13 cellular contexts compared by ENCODE assay signal in genomic region chr7:5646846-5647245, GRCh38. TPM values are rescaled to one million over a fixed set of nuclear protein-coding genes. Genes with fewer than 3 reads are reported as not detected.
A peak's percentile ranks its signal among the peaks of the same experiment; 100 is the strongest.
DNase-seq lines count a peak whose midpoint lies in the region; ATAC-seq and TF ChIP-seq lines count a peak whose summit lies in the region.
"Had no signal": no experiment of that assay in that cellular context is flagged by ENCODE, and none has a peak within 500 bp of the region (broad histone marks: within the 10 kb centered on the region; RNA-seq: fewer than 3 reads in every experiment).

No MANE protein-coding gene starts in this region.

- H3K27ac Mint-ChIP-seq in chondrocyte (ENCODE audit: unreplicated experiment) = peak overlapping the region; percentile 93
- H3K27ac Mint-ChIP-seq: activated CD4-positive, alpha-beta T cell treated with anti-CD3 and anti-CD28 coated beads, Interleukin-2, amount 10 ng/mL, durations not matched to agents 7 days and 5 days; B cell; stimulated activated memory B cell treated with anti-CD40 and anti-IgM and Interleukin-4, amounts not matched to agents 10 μg/mL and 1 μg/mL and 100 μg/mL, for 72 hours had no signal

- no peak overlapping the region for H3K4ac ChIP-seq in mesenchymal stem cell (ENCODE audit: low read depth in 1 of 2, low read length in 2 of 2)

- no peak overlapping the region for H3K4me3 Mint-ChIP-seq in chondrocyte (ENCODE audit: unreplicated experiment)
- H3K4me3 Mint-ChIP-seq: activated CD4-positive, alpha-beta T cell treated with anti-CD3 and anti-CD28 coated beads, Interleukin-2, amount 10 ng/mL, durations not matched to agents 7 days and 5 days; B cell; stimulated activated memory B cell treated with anti-CD40 and anti-IgM and Interleukin-4, amounts not matched to agents 10 μg/mL and 1 μg/mL and 100 μg/mL, for 72 hours had no signal

- H3K79me1 ChIP-seq in mesenchymal stem cell (replicated peaks; ENCODE audit: low read length, poor library complexity, severe bottlenecking) = peaks cover 3% of the 10 kb centered on the region

- H3K36me3 ChIP-seq in mesenchymal stem cell (ENCODE audit: control insufficient read depth in 1 of 2, insufficient read depth in 2 of 2, low read depth in 1 of 2, low read length in 2 of 2) = peaks cover 40 to 66% of the 10 kb centered on the region in 2 experiments

- no peak overlapping the region for H2BK15ac ChIP-seq in mesenchymal stem cell (ENCODE audit: low read depth, poor library complexity, severe bottlenecking)

- no peak overlapping the region for H4K8ac ChIP-seq in mesenchymal stem cell (ENCODE audit: low read length)

- H2AFZ ChIP-seq in mesenchymal stem cell (ENCODE audit: low read depth, low read length) = no peak overlapping the region

- peaks cover 26% of the 10 kb centered on the region for H3K4me1 Mint-ChIP-seq in chondrocyte (ENCODE audit: low read depth)
- H3K4me1 Mint-ChIP-seq: B cell; stimulated activated memory B cell treated with anti-CD40 and anti-IgM and Interleukin-4, amounts not matched to agents 10 μg/mL and 1 μg/mL and 100 μg/mL, for 72 hours had no signal

- DNase-seq in AG09319 (ENCODE audit: extremely low read depth, low read depth) (peak; percentile 44), NB4 (ENCODE audit: low read depth) (peak; percentile 70), chondrocyte (ENCODE audit: low spot score) (no peak), mesenchymal stem cell (peak; percentile 87), inferior parietal cortex (ENCODE audit: extremely low spot score) (no peak), NCI-H1092 (lab: John Stamatoyannopoulos, UW) (no peak)
- DNase-seq: activated CD4-positive, alpha-beta T cell treated with anti-CD3 and anti-CD28 coated beads, Interleukin-2, amount 10 ng/mL, durations not matched to agents 7 days and 5 days; activated effector memory CD4-positive, alpha-beta T cell treated with Interleukin-2 at 50 U/mL for 16 hours; stimulated activated CD4-positive, alpha-beta T cell treated with anti-CD3 and anti-CD28 coated beads, Interleukin-4, amount 100 ng/mL, for 1 hour had no signal

- no peaks in the 10 kb centered on the region for H3K27me3 Mint-ChIP-seq in chondrocyte (ENCODE audit: low read depth)
- H3K27me3 Mint-ChIP-seq: activated CD4-positive, alpha-beta T cell treated with anti-CD3 and anti-CD28 coated beads, Interleukin-2, amount 10 ng/mL, durations not matched to agents 7 days and 5 days; B cell; stimulated activated memory B cell treated with anti-CD40 and anti-IgM and Interleukin-4, amounts not matched to agents 10 μg/mL and 1 μg/mL and 100 μg/mL, for 72 hours had no signal

- no peaks in the 10 kb centered on the region for H3K27me3 ChIP-seq in mesenchymal stem cell (ENCODE audit: control insufficient read depth in 1 of 2, insufficient read depth in 1 of 2, low read length in 2 of 2)

- H3K18ac ChIP-seq in mesenchymal stem cell (ENCODE audit: low read depth in 1 of 2, low read length in 2 of 2) = no peak overlapping the region

- ATAC-seq in GM21717 (IDR thresholded peaks at IDR 0.05; ENCODE audit: unreplicated experiment) (no peak), GM21528 (IDR thresholded peaks at IDR 0.05; ENCODE audit: low FRiP score, unreplicated experiment) (no peak)
- ATAC-seq: stimulated activated memory B cell treated with anti-CD40 and anti-IgM and Interleukin-4, amounts not matched to agents 10 μg/mL and 1 μg/mL and 100 μg/mL, for 72 hours had no signal

- no peak for TF ChIP-seq POLR2A in NB4 (IDR thresholded peaks at IDR 0.05; ENCODE audit: extremely low read depth, insufficient read length)

- TF ChIP-seq CTCF in AG09319 (IDR thresholded peaks at IDR 0.05; ENCODE audit: low read depth, low read length) (no peak), NB4 (IDR thresholded peaks at IDR 0.05; ENCODE audit: low read depth, low read length) (no peak), chondrocyte (IDR thresholded peaks at IDR 0.05) (no peak)

- 50% methylated on average over 1 of the region's 1 CpG for WGBS in mesenchymal stem cell

- no peak overlapping the region for H3K4me2 ChIP-seq in mesenchymal stem cell (ENCODE audit: low read length, poor library complexity, severe bottlenecking)

- H3K4me3 ChIP-seq in NB4 (ENCODE audit: low read depth, low read length) = no peak overlapping the region
- no peak overlapping the region for H3K4me3 ChIP-seq in mesenchymal stem cell (ENCODE audit: insufficient read depth in 1 of 2, low read depth in 1 of 2, low read length in 2 of 2)

- H3K9me3 ChIP-seq in mesenchymal stem cell (ENCODE audit: control insufficient read depth, low read length) = peaks cover 13% of the 10 kb centered on the region

- H3K36me3 Mint-ChIP-seq in chondrocyte (ENCODE audit: low read depth) = peaks cover 21% of the 10 kb centered on the region

- peaks cover 4% of the 10 kb centered on the region for H3K9me3 Mint-ChIP-seq in chondrocyte (ENCODE audit: low read depth)
- H3K9me3 Mint-ChIP-seq: activated CD4-positive, alpha-beta T cell treated with anti-CD3 and anti-CD28 coated beads, Interleukin-2, amount 10 ng/mL, durations not matched to agents 7 days and 5 days; stimulated activated memory B cell treated with anti-CD40 and anti-IgM and Interleukin-4, amounts not matched to agents 10 μg/mL and 1 μg/mL and 100 μg/mL, for 72 hours had no signal

- H3K27ac ChIP-seq in mesenchymal stem cell (ENCODE audit: low read length, poor library complexity, severe bottlenecking) = peak overlapping the region; percentile 28

- H2AK5ac ChIP-seq in mesenchymal stem cell (ENCODE audit: low read length, severe bottlenecking) = no peak overlapping the region

- H3K14ac ChIP-seq in mesenchymal stem cell (ENCODE audit: low read length in 2 of 2) = no peak overlapping the region

- peaks cover 7% of the 10 kb centered on the region for H3K4me1 ChIP-seq in mesenchymal stem cell (ENCODE audit: control insufficient read depth, insufficient read depth, low read depth, low read length)

- no peak overlapping the region for H2BK5ac ChIP-seq in mesenchymal stem cell (ENCODE audit: low read depth, low read length, poor library complexity, severe bottlenecking)

- peak overlapping the region; percentile 83 for H3K9ac ChIP-seq in mesenchymal stem cell (ENCODE audit: low read length)

- no peak overlapping the region for H4K91ac ChIP-seq in mesenchymal stem cell (ENCODE audit: low read length)

- H2BK120ac ChIP-seq in mesenchymal stem cell (ENCODE audit: low read depth, low read length) = no peak overlapping the region

- no peak overlapping the region for H3K23ac ChIP-seq in mesenchymal stem cell (ENCODE audit: low read length in 2 of 2)

- no peak overlapping the region for H2BK12ac ChIP-seq in mesenchymal stem cell (ENCODE audit: low read length in 2 of 2)

RNA-seq across cellular contexts. Expression of gene FSCN1, which starts 54.2 kb away (rescaled TPM):
- total RNA-seq in chondrocyte = 166 to 210 TPM (median 167 TPM) in 3 replicates
- polyA plus RNA-seq in mesenchymal stem cell (2013, experiment 1 of 2) = 241 TPM
- polyA plus RNA-seq in mesenchymal stem cell (2013, experiment 2 of 2) = 235 TPM

Comparison
In these comparisons a context has a peak if more than half of its experiments do, and no peak if none do; other contexts are left out.
1. DNase-seq: peak in AG09319 (single experiment), NB4 (single experiment) and mesenchymal stem cell (single experiment); none in chondrocyte (single experiment), inferior parietal cortex (single experiment) and NCI-H1092 (single experiment).